ENCODE assay signal across 2 cellular contexts in genomic region chr18:50878345-50879301, GRCh38.
TF ChIP-seq lines count a peak whose summit lies in the region.

ME2 (plus strand) TSS chr18:50879118; CDS start chr18:50895821, 16,703 bp downstream.

TF ChIP-seq in IMR-90, 13 proteins besides CTCF, POLR2A, EP300 and RAD21:
- TF ChIP-seq RCOR1 (IDR thresholded peaks at IDR 0.05; ENCODE audit: insufficient replicate concordance, low read length) (peak; percentile 60), CEBPB (IDR thresholded peaks at IDR 0.05; ENCODE audit: low read depth, low read length) (peak; percentile 23; the same call in 1 of the 2 replicates), USF2 (IDR thresholded peaks at IDR 0.05; ENCODE audit: low read depth, low read length) (no peak), ELK1 (IDR thresholded peaks at IDR 0.05; ENCODE audit: borderline replicate concordance, low read depth, low read length) (no peak), SMC3 (IDR thresholded peaks at IDR 0.05; ENCODE audit: low read depth, low read length) (no peak), MAZ (IDR thresholded peaks at IDR 0.05; ENCODE audit: borderline replicate concordance, low read depth, low read length) (peak; percentile 82; the same call in 1 of the 2 replicates), MXI1 (IDR thresholded peaks at IDR 0.05; ENCODE audit: borderline replicate concordance, low read depth, low read length) (peak; percentile 56; the same call in 1 of the 2 replicates), RFX5 (IDR thresholded peaks at IDR 0.05; ENCODE audit: low read depth, low read length) (no peak)

TF ChIP-seq in endothelial cell of umbilical vein, 7 proteins besides CTCF, POLR2A, EP300 and RAD21:
- no peak for TF ChIP-seq EZH2 (IDR thresholded peaks at IDR 0.05; ENCODE audit: borderline replicate concordance, low read depth, low read length, severe bottlenecking)
- peak; percentile 4 for TF ChIP-seq FOS (IDR thresholded peaks at IDR 0.05; ENCODE audit: borderline replicate concordance, insufficient read depth, low read length)
- TF ChIP-seq POLR2AphosphoS5 (IDR thresholded peaks at IDR 0.05; ENCODE audit: insufficient read depth, low read depth, low read length): peak; percentile 77
